Comparison of ENCODE assay signal across 22 cellular contexts in the genomic region with DNA sequence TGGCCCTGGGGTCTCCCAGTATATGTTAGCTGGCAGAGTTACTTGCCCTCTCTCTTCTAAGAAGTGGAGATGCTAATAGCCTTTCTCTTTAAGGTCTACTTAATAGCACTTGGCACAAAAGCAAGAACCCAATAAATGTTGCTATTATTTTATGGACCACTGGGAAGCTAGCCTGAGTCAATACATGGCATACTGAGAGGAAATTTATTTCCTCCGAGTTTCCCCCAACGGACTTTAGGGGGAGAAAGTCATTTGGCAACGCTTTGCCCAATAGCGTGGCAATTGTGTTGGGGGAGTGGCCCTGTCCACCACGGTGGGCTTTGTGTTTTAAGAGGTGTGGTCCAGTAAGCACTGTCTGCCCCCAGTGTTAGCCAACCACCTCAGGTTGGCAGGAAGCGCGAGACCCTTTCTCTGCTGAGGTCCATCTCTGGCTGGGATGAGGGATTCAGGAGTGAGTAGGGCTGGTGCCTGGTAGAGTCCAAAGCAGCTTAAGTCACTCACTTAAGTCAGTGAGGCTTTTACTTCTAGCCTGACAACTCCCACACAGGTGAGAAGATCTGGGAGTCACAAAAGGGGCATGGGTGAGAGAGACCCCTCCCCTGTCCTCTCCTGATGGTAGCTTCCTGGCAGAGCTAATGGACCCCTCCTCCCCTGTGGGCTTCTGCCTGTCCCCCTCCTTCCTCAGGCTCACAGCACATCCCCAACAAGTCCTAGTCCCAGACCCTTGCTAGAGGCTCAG.
DNase-seq lines count a peak whose midpoint lies in the region; ATAC-seq, FAIRE-seq and TF ChIP-seq lines count a peak whose summit lies in the region.
"Had no signal": no experiment of that assay in that cellular context is flagged by ENCODE, and none has a peak within 500 bp of the region (broad histone marks: within the 10 kb centered on the region; RNA-seq: fewer than 3 reads in every experiment).

No MANE protein-coding gene starts in this region.

- H3K4me2 ChIP-seq in keratinocyte (ENCODE audit: control insufficient read depth, extremely low read depth, insufficient read depth, low read depth, low read length), result no peak overlapping the region

- ATAC-seq in stimulated activated effector memory CD8-positive, alpha-beta T cell treated with anti-CD3 and anti-CD28 coated beads, Interleukin-12 subunit alpha, Interleukin-12 subunit beta, amount 100 ng/mL, for 72 hours, result no peak
- no peak for ATAC-seq in esophagus mucosa
- ATAC-seq in psoas muscle, result no peak
- ATAC-seq in HG03571 (IDR thresholded peaks at IDR 0.05; ENCODE audit: unreplicated experiment), result no peak

- CTCF ChIA-PET in activated CD4-positive, alpha-beta memory T cell treated with anti-CD3 and anti-CD28 coated beads for 36 hours (lab: Charles Lee), result no interaction called here
- CTCF ChIA-PET in activated CD4-positive, alpha-beta memory T cell treated with anti-CD3 and anti-CD28 coated beads, Interleukin-2, amount 10 ng/mL, durations not matched to agents 7 days and 5 days (lab: Charles Lee), result interaction anchor here (1.0 kb wide), 1 partner anchor 30 kb away, joined by 3 read pairs; no protein-coding TSS in a partner anchor
- CTCF ChIA-PET in RWPE1 (lab: Yijun Ruan, JAX), result interaction anchor here (0.6 kb wide), 2 partner anchors 121 to 209 kb away, joined by 3 to 5 read pairs; no protein-coding TSS in a partner anchor

- WGBS in psoas muscle, 3 donors, result 55 to 59% (median 57%) methylated on average over 7 of the region's 7 CpGs

- no peaks in the 10 kb centered on the region for H3K36me3 ChIP-seq in keratinocyte (ENCODE audit: control insufficient read depth in 2 of 2, extremely low read depth in 1 of 2, insufficient read depth in 2 of 2, low read length in 2 of 2)
- no peaks in the 10 kb centered on the region for H3K36me3 ChIP-seq in psoas muscle (ENCODE audit: insufficient read depth in 1 of 2, low read depth in 1 of 2)
- H3K36me3 ChIP-seq: esophagus squamous epithelium, heart left ventricle, upper lobe of left lung had no signal

- H3K27ac ChIP-seq in RWPE1, result peak overlapping the region; percentile 56
- no peak overlapping the region for H3K27ac ChIP-seq in keratinocyte (ENCODE audit: control insufficient read depth, insufficient read depth, low read length)
- H3K27ac ChIP-seq in psoas muscle, result no peak overlapping the region
- H3K27ac ChIP-seq: heart left ventricle, parathyroid adenoma, upper lobe of left lung had no signal

- no peak overlapping the region for H3K4me3 ChIP-seq in keratinocyte (ENCODE audit: control insufficient read depth in 2 of 3, extremely low read depth in 1 of 3, insufficient read depth in 2 of 3, low read depth in 1 of 3, low read length in 3 of 3)
- no peak overlapping the region for H3K4me3 ChIP-seq in psoas muscle
- H3K4me3 ChIP-seq: esophagus squamous epithelium, heart left ventricle, upper lobe of left lung had no signal

- DNase-seq in activated CD4-positive, alpha-beta memory T cell treated with anti-CD3 and anti-CD28 coated beads for 36 hours, result no peak
- DNase-seq in activated CD4-positive, alpha-beta memory T cell treated with anti-CD3 and anti-CD28 coated beads, Interleukin-2, amount 10 ng/mL, durations not matched to agents 7 days and 5 days, result no peak
- DNase-seq in RWPE1 (ENCODE audit: low spot score), result no peak
- DNase-seq in keratinocyte (ENCODE audit: low read depth, low spot score), result no peak
- no peak for DNase-seq in stimulated activated effector memory CD8-positive, alpha-beta T cell treated with anti-CD3 and anti-CD28 coated beads, Interleukin-12 subunit alpha, Interleukin-12 subunit beta, amount 100 ng/mL, for 72 hours (ENCODE audit: low spot score in 2 of 2)
- no peak for DNase-seq in psoas muscle
- DNase-seq: ACHN; esophagus squamous epithelium; heart left ventricle; KBM-7; midbrain; NCI-H1105 treated with DMSO at 0.1 percent for 48 hours; NCI-H2171; NCI-H748 treated with DMSO at 0.1 percent for 48 hours; stimulated activated CD4-positive, alpha-beta T cell treated with anti-CD3 and anti-CD28 coated beads, Interleukin-12 subunit alpha, Interleukin-12 subunit beta, amount 100 ng/mL, for 4 hours; stimulated activated naive CD4-positive, alpha-beta T cell treated with Interleukin-2 at 50 U/mL for 16 hours had no signal

- no peaks in the 10 kb centered on the region for H3K27me3 Mint-ChIP-seq in activated CD4-positive, alpha-beta memory T cell treated with anti-CD3 and anti-CD28 coated beads for 36 hours
- no peaks in the 10 kb centered on the region for H3K27me3 Mint-ChIP-seq in activated CD4-positive, alpha-beta memory T cell treated with anti-CD3 and anti-CD28 coated beads, Interleukin-2, amount 10 ng/mL, durations not matched to agents 7 days and 5 days
- H3K27me3 Mint-ChIP-seq: activated naive CD4-positive, alpha-beta T cell treated with anti-CD3 and anti-CD28 coated beads, Interleukin-2, amount 50 U/mL, for 24 hours had no signal

- H2AFZ ChIP-seq in keratinocyte (ENCODE audit: control insufficient read depth, low read length), result peak overlapping the region; percentile 81
- H2AFZ ChIP-seq: parathyroid adenoma had no signal

- no peak for FAIRE-seq in keratinocyte (lab: Jason Lieb, UNC)
- FAIRE-seq: islet of Langerhans had no signal

- intact Hi-C loops in activated CD4-positive, alpha-beta memory T cell treated with anti-CD3 and anti-CD28 coated beads for 36 hours (cut with micrococcal nuclease), result no loop called here
- intact Hi-C loops in psoas muscle (cut with DNase I), result no loop called here

- H3K9me3 Mint-ChIP-seq in activated CD4-positive, alpha-beta memory T cell treated with anti-CD3 and anti-CD28 coated beads for 36 hours, result no peaks in the 10 kb centered on the region
- peaks cover 2% of the 10 kb centered on the region for H3K9me3 Mint-ChIP-seq in activated CD4-positive, alpha-beta memory T cell treated with anti-CD3 and anti-CD28 coated beads, Interleukin-2, amount 10 ng/mL, durations not matched to agents 7 days and 5 days
- H3K9me3 Mint-ChIP-seq in stimulated activated effector memory CD8-positive, alpha-beta T cell treated with anti-CD3 and anti-CD28 coated beads, Interleukin-12 subunit alpha, Interleukin-12 subunit beta, amount 100 ng/mL, for 72 hours, result no peaks in the 10 kb centered on the region
- H3K9me3 Mint-ChIP-seq: activated naive CD4-positive, alpha-beta T cell treated with anti-CD3 and anti-CD28 coated beads, Interleukin-2, amount 50 U/mL, for 24 hours had no signal

- H3K79me2 ChIP-seq in keratinocyte (ENCODE audit: control insufficient read depth, insufficient read depth, low read length), result no peaks in the 10 kb centered on the region
- H3K79me2 ChIP-seq: parathyroid adenoma had no signal

- no peak overlapping the region for H3K9ac ChIP-seq in keratinocyte (ENCODE audit: control insufficient read depth, extremely low read depth, insufficient read depth, low read length)
- H3K9ac ChIP-seq: parathyroid adenoma had no signal

- H3K4me3 Mint-ChIP-seq in activated CD4-positive, alpha-beta memory T cell treated with anti-CD3 and anti-CD28 coated beads for 36 hours, result no peak overlapping the region
- H3K4me3 Mint-ChIP-seq in activated CD4-positive, alpha-beta memory T cell treated with anti-CD3 and anti-CD28 coated beads, Interleukin-2, amount 10 ng/mL, durations not matched to agents 7 days and 5 days, result no peak overlapping the region
- H3K4me3 Mint-ChIP-seq in stimulated activated effector memory CD8-positive, alpha-beta T cell treated with anti-CD3 and anti-CD28 coated beads, Interleukin-12 subunit alpha, Interleukin-12 subunit beta, amount 100 ng/mL, for 72 hours, result no peak overlapping the region
- H3K4me3 Mint-ChIP-seq: activated naive CD4-positive, alpha-beta T cell treated with anti-CD3 and anti-CD28 coated beads, Interleukin-2, amount 50 U/mL, for 24 hours had no signal

- no peaks in the 10 kb centered on the region for H4K20me1 ChIP-seq in keratinocyte (ENCODE audit: control insufficient read depth, extremely low read depth, insufficient read depth, low read length)

- dilution Hi-C loops in keratinocyte (cut with MboI; ENCODE audit: extremely low pct_ligation_motif_present, low sequenced_read_pairs), result no loop called here

- TF ChIP-seq CTCF in RWPE1 (conservative IDR thresholded peaks at IDR 0.05; ENCODE audit: low read depth) (no peak), keratinocyte (optimal IDR thresholded peaks at IDR 0.05 in 1 of 3, IDR thresholded peaks at IDR 0.05 in 1 of 3, conservative IDR thresholded peaks at IDR 0.05 in 1 of 3; ENCODE audit: extremely low read depth in 1 of 3, insufficient read depth in 2 of 3, low read length in 3 of 3) (no peak), psoas muscle (IDR thresholded peaks at IDR 0.05) (no peak)

- H3K27ac Mint-ChIP-seq in activated CD4-positive, alpha-beta memory T cell treated with anti-CD3 and anti-CD28 coated beads for 36 hours, result peak overlapping the region; percentile 14
- H3K27ac Mint-ChIP-seq in activated CD4-positive, alpha-beta memory T cell treated with anti-CD3 and anti-CD28 coated beads, Interleukin-2, amount 10 ng/mL, durations not matched to agents 7 days and 5 days, result no peak overlapping the region
- peak overlapping the region; percentile 60 for H3K27ac Mint-ChIP-seq in stimulated activated effector memory CD8-positive, alpha-beta T cell treated with anti-CD3 and anti-CD28 coated beads, Interleukin-12 subunit alpha, Interleukin-12 subunit beta, amount 100 ng/mL, for 72 hours

- H3K9me1 ChIP-seq in keratinocyte (ENCODE audit: control insufficient read depth, extremely low read depth, insufficient read depth, low read length), result no peaks in the 10 kb centered on the region

- H3K4me1 Mint-ChIP-seq in activated CD4-positive, alpha-beta memory T cell treated with anti-CD3 and anti-CD28 coated beads for 36 hours (ENCODE audit: low read depth), result peaks cover 52% of the 10 kb centered on the region
- H3K4me1 Mint-ChIP-seq in activated CD4-positive, alpha-beta memory T cell treated with anti-CD3 and anti-CD28 coated beads, Interleukin-2, amount 10 ng/mL, durations not matched to agents 7 days and 5 days, result peaks cover 53% of the 10 kb centered on the region
- peaks cover 78% of the 10 kb centered on the region for H3K4me1 Mint-ChIP-seq in stimulated activated effector memory CD8-positive, alpha-beta T cell treated with anti-CD3 and anti-CD28 coated beads, Interleukin-12 subunit alpha, Interleukin-12 subunit beta, amount 100 ng/mL, for 72 hours

- no peaks in the 10 kb centered on the region for H3K27me3 ChIP-seq in keratinocyte (ENCODE audit: control insufficient read depth, extremely low read depth, insufficient read depth, low read length)
- H3K27me3 ChIP-seq in psoas muscle (ENCODE audit: insufficient read depth in 3 of 3, low read length in 2 of 3), result peaks cover 0 to 7% (median 2%) of the 10 kb centered on the region in 3 donors
- H3K27me3 ChIP-seq: esophagus squamous epithelium, heart left ventricle, upper lobe of left lung had no signal

- H3K9me3 ChIP-seq in keratinocyte (ENCODE audit: control insufficient read depth, low read depth, low read length), result no peaks in the 10 kb centered on the region
- no peaks in the 10 kb centered on the region for H3K9me3 ChIP-seq in psoas muscle
- H3K9me3 ChIP-seq: esophagus squamous epithelium, heart left ventricle, upper lobe of left lung had no signal

- H3K36me3 Mint-ChIP-seq in activated CD4-positive, alpha-beta memory T cell treated with anti-CD3 and anti-CD28 coated beads for 36 hours, result no peaks in the 10 kb centered on the region
- H3K36me3 Mint-ChIP-seq in activated CD4-positive, alpha-beta memory T cell treated with anti-CD3 and anti-CD28 coated beads, Interleukin-2, amount 10 ng/mL, durations not matched to agents 7 days and 5 days (ENCODE audit: low read depth), result no peaks in the 10 kb centered on the region
- no peaks in the 10 kb centered on the region for H3K36me3 Mint-ChIP-seq in stimulated activated effector memory CD8-positive, alpha-beta T cell treated with anti-CD3 and anti-CD28 coated beads, Interleukin-12 subunit alpha, Interleukin-12 subunit beta, amount 100 ng/mL, for 72 hours
- H3K36me3 Mint-ChIP-seq: activated naive CD4-positive, alpha-beta T cell treated with anti-CD3 and anti-CD28 coated beads, Interleukin-2, amount 50 U/mL, for 24 hours had no signal

- POLR2A ChIA-PET in activated CD4-positive, alpha-beta memory T cell treated with anti-CD3 and anti-CD28 coated beads for 36 hours (lab: Charles Lee), result interaction anchor here (1.0 kb wide), 1 partner anchor 22 kb away, joined by 3 read pairs; no protein-coding TSS in a partner anchor
- POLR2A ChIA-PET in activated CD4-positive, alpha-beta memory T cell treated with anti-CD3 and anti-CD28 coated beads, Interleukin-2, amount 10 ng/mL, durations not matched to agents 7 days and 5 days (lab: Charles Lee), result interaction anchor here (0.8 to 2.4 kb wide), 2 partner anchors 39 to 106 kb away, joined by 3 to 6 read pairs; no protein-coding TSS in a partner anchor
- POLR2A ChIA-PET in RWPE1 (lab: Yijun Ruan, JAX; ENCODE audit: low non-redundant PET), result no interaction called here

- H3K4me1 ChIP-seq in keratinocyte (ENCODE audit: control insufficient read depth, extremely low read depth, insufficient read depth, low read length) (peaks cover 10% of the 10 kb centered on the region), psoas muscle (no peaks in the 10 kb centered on the region)
